ENCODE assay signal across 1 cellular context in genomic region chr7:100438172-100438571, GRCh38.
TF ChIP-seq lines count a peak whose summit lies in the region.

No MANE protein-coding gene starts in this region.

TF ChIP-seq in endothelial cell of umbilical vein, 7 proteins besides CTCF, POLR2A, EP300 and RAD21:
- TF ChIP-seq EZH2 (IDR thresholded peaks at IDR 0.05; ENCODE audit: borderline replicate concordance, low read depth, low read length, severe bottlenecking) = no peak
